Comparison of ENCODE assay signal across 30 cellular contexts in genomic region chr1:87572891-87573290, GRCh38.
"Had no signal": no experiment of that assay in that cellular context is flagged by ENCODE, and none has a peak within 500 bp of the region (broad histone marks: within the 10 kb centered on the region; RNA-seq: fewer than 3 reads in every experiment).

No MANE protein-coding gene starts in this region.

- H3K27me3 ChIP-seq: MG63, SJSA1 had no signal

- H3K36me3 ChIP-seq: MG63, SJSA1 had no signal

- H3K27ac ChIP-seq: SJSA1 had no signal

- H3K4me3 ChIP-seq: MG63, SJSA1 had no signal

- DNase-seq: activated CD4-positive, alpha-beta T cell treated with anti-CD3 and anti-CD28 coated beads, Interleukin-2, amount 10 ng/mL, durations not matched to agents 24 days and 14 days; activated CD4-positive, alpha-beta T cell treated with anti-CD3 and anti-CD28 coated beads, Interleukin-2, amount 50 U/mL, for 48 hours; activated CD8-positive, alpha-beta T cell treated with anti-CD3 and anti-CD28 coated beads, Interleukin-2, amount 10 ng/mL, durations not matched to agents 7 days and 5 days; activated gamma-delta T cell treated with Interleukin-2 at 50 U/mL for 16 hours; activated naive CD4-positive, alpha-beta T cell treated with anti-CD3 and anti-CD28 coated beads, Interleukin-2, amount 10 ng/mL, durations not matched to agents 7 days and 5 days; activated naive CD8-positive, alpha-beta T cell treated with anti-CD3 and anti-CD28 coated beads, Interleukin-2, amount 50 U/mL, for 24 hours; activated T-cell treated with anti-CD3 and anti-CD28 coated beads for 4 hours; activated T-cell treated with anti-CD3 and anti-CD28 coated beads, Interleukin-2, amount 50 U/mL, for 4 hours; anterior cingulate cortex; central memory CD4-positive, alpha-beta T cell; Karpas-422; KBM-7; MG63; NCI-H1048; NCI-H1105 treated with DMSO at 0.1 percent for 48 hours; NCI-H1436; NCI-H1694; NCI-H1930; NCI-H2081 treated with DMSO at 0.1 percent for 48 hours; NCI-H226; NCI-H446 treated with DMSO at 0.1 percent for 48 hours; NCI-H526; NCI-H774; SHP77; SK-N-SH; T-helper 1 cell; T-helper 2 cell; T-helper 9 cell had no signal

- ATAC-seq: activated CD8-positive, alpha-beta T cell treated with anti-CD3 and anti-CD28 coated beads, Interleukin-2, amount 10 ng/mL, durations not matched to agents 7 days and 5 days; activated naive CD8-positive, alpha-beta T cell treated with anti-CD3 and anti-CD28 coated beads, Interleukin-2, amount 50 U/mL, for 24 hours; activated T-cell treated with anti-CD3 and anti-CD28 coated beads, Interleukin-2, amount 50 U/mL, for 4 hours; Panc1 had no signal

- H3K9ac ChIP-seq: SK-N-SH had no signal

- H3K4me2 ChIP-seq: SK-N-SH had no signal

- H3K4me1 ChIP-seq: SJSA1 had no signal

- H3K9me3 ChIP-seq: MG63, SJSA1, SK-N-SH had no signal
